In the genomic region with DNA sequence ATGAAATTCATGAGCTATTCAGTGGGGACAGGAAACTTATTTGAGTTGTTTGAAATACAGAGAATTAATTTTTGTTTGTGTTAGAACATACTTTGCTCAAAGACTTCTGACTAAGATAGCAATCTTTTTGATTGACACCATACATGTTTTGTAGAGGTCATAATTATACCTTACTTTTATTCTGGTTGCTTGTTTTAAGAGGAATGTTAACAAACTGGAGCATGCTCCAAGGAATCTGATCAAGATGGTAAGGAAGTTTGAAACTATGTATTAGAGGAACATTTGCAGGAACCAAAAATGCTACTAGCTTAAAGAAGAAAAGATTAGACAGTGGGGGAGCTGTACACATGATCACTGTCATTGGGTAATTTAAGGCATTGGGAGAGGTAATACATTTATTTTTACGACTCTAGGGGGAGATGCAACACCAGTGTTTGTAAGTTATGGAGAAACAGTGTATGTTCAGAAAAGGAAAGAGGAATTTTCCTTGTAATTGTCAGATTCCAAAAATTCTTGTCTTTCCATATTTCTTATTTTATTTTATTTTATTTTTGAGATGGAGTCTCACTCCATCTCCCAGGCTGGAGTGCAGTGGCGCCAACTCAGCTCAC, we compare ENCODE assay signal across 8 cellular contexts. TPM values are rescaled to one million over a fixed set of nuclear protein-coding genes. Genes with fewer than 3 reads are reported as not detected.
A peak's percentile ranks its signal among the peaks of the same experiment; 100 is the strongest.
DNase-seq lines count a peak whose midpoint lies in the region; ATAC-seq and TF ChIP-seq lines count a peak whose summit lies in the region.

No MANE protein-coding gene starts in this region.

- ATAC-seq in GM18502 (IDR thresholded peaks at IDR 0.05; ENCODE audit: poor library complexity, unreplicated experiment), result peak; percentile 39
- ATAC-seq in HG03565 (IDR thresholded peaks at IDR 0.05; ENCODE audit: unreplicated experiment), result peak; percentile 27
- peak; percentile 72 for ATAC-seq in memory B cell (ENCODE audit: low read depth)

- no peaks in the 10 kb centered on the region for H3K27me3 ChIP-seq in adipocyte (replicated peaks; ENCODE audit: control insufficient read depth, insufficient read depth, low read length)

- H3K9me3 ChIP-seq in adipocyte (ENCODE audit: control insufficient read depth, low read length), result no peaks in the 10 kb centered on the region

- DNase-seq in AG09309 (ENCODE audit: low read depth) (peak; percentile 24), adipocyte (ENCODE audit: low read depth) (peak; percentile 70), memory B cell (ENCODE audit: low spot score in 2 of 2) (no peak), NCI-H526 treated with DMSO at 0.1 percent for 48 hours (lab: John Stamatoyannopoulos, UW) (no peak), NCI-H128 (lab: John Stamatoyannopoulos, UW; ENCODE audit: unreplicated experiment) (no peak), cerebellum (ENCODE audit: low spot score) (no peak)

- peak overlapping the region; percentile 36 for H3K9ac ChIP-seq in adipocyte (ENCODE audit: low read length)

- no peaks in the 10 kb centered on the region for H3K36me3 ChIP-seq in adipocyte (ENCODE audit: control insufficient read depth, insufficient read depth, low read length, severe bottlenecking)

- peak overlapping the region; percentile 88 for H3K27ac Mint-ChIP-seq in memory B cell

- no peak overlapping the region for H3K4me3 ChIP-seq in AG09309 (ENCODE audit: control insufficient read depth, low read depth, low read length)
- no peak overlapping the region for H3K4me3 ChIP-seq in adipocyte (ENCODE audit: low read length)

- H3K4me1 Mint-ChIP-seq in memory B cell, result peaks cover 39% of the 10 kb centered on the region

- no peak overlapping the region for H3K4me3 Mint-ChIP-seq in memory B cell

- H3K9me3 Mint-ChIP-seq in memory B cell, result no peaks in the 10 kb centered on the region

- peak; percentile 28 for TF ChIP-seq CTCF in AG09309 (IDR thresholded peaks at IDR 0.05; ENCODE audit: control insufficient read depth, insufficient read depth, low read depth, low read length, missing control alignments)

- no peaks in the 10 kb centered on the region for H3K27me3 Mint-ChIP-seq in memory B cell

- H3K4me1 ChIP-seq in adipocyte (ENCODE audit: control insufficient read depth, insufficient read depth, low read length), result peaks cover 34% of the 10 kb centered on the region

- H3K36me3 Mint-ChIP-seq in memory B cell, result no peaks in the 10 kb centered on the region

RNA-seq across cellular contexts. Expression of gene AGFG1, which starts 8.0 kb away (rescaled TPM):
- 59.7 TPM for total RNA-seq in cerebellum

Comparison
In these comparisons a context has a peak if more than half of its experiments do, and no peak if none do; other contexts are left out.
1. DNase-seq: peak in AG09309 (single experiment) and adipocyte (single experiment); none in memory B cell (0 of 2), NCI-H526 treated with DMSO at 0.1 percent for 48 hours (single experiment), NCI-H128 (single experiment) and cerebellum (single experiment).
2. Peak in every context shown above with its lines, with median percentiles within 50 percentile points of each other: ATAC-seq.